In genomic region chr12:19967486-19967885, GRCh38 we compare ENCODE assay signal across 1 cellular context.
TF ChIP-seq lines count a peak whose summit lies in the region.

No MANE protein-coding gene starts in this region.

TF ChIP-seq in SK-N-SH, 30 proteins besides CTCF, POLR2A, EP300 and RAD21 (continued from another document):
- TF ChIP-seq PBX3 (IDR thresholded peaks at IDR 0.05) (peak; percentile 91), TAF1 (IDR thresholded peaks at IDR 0.05; ENCODE audit: borderline replicate concordance, low read depth, low read length) (no peak), CHD2 (IDR thresholded peaks at IDR 0.05; ENCODE audit: low read length, partially characterized antibody) (no peak), SIN3A (IDR thresholded peaks at IDR 0.05; ENCODE audit: borderline replicate concordance, low read depth, low read length) (no peak), ZBTB33 (IDR thresholded peaks at IDR 0.05; ENCODE audit: borderline replicate concordance, low read depth) (no peak), IRF3 (IDR thresholded peaks at IDR 0.05; ENCODE audit: low read depth, low read length) (no peak), EZH2phosphoT487 (IDR thresholded peaks at IDR 0.05; ENCODE audit: borderline replicate concordance, low read depth) (no peak), FOXJ3 (CRISPR knock-in tag; IDR thresholded peaks at IDR 0.05) (no peak), MXI1 (IDR thresholded peaks at IDR 0.05; ENCODE audit: low read depth, low read length) (no peak), ELF1 (IDR thresholded peaks at IDR 0.05) (no peak), SMC3 (IDR thresholded peaks at IDR 0.05; ENCODE audit: low read depth, low read length) (no peak), MAX (IDR thresholded peaks at IDR 0.05; ENCODE audit: low read depth) (no peak), TEAD4 (IDR thresholded peaks at IDR 0.05; ENCODE audit: borderline replicate concordance, insufficient read depth) (peak; percentile 47; the same call in 1 of the 2 replicates), RXRA (IDR thresholded peaks at IDR 0.05; ENCODE audit: borderline replicate concordance, low read depth) (no peak; the same call in 1 of the 2 replicates), RCOR1 (IDR thresholded peaks at IDR 0.05; ENCODE audit: low read length) (no peak), USF1 (IDR thresholded peaks at IDR 0.05; ENCODE audit: borderline replicate concordance, low read depth) (no peak)
